Comparison of ENCODE assay signal across 1 cellular context in genomic region chr6:95515975-95516374, GRCh38.
A peak's percentile ranks its signal among the peaks of the same experiment; 100 is the strongest.
TF ChIP-seq lines count a peak whose summit lies in the region.

No MANE protein-coding gene starts in this region.

TF ChIP-seq in H1, 55 proteins besides CTCF, POLR2A, EP300 and RAD21 (continued from another document):
- peak; percentile 47 for TF ChIP-seq CHD7 (IDR thresholded peaks at IDR 0.05; ENCODE audit: insufficient replicate concordance, low read length)
TF ChIP-seq in H1: peak in this region for 1.
